8 cellular contexts compared by ENCODE assay signal in genomic region chr4:16001484-16001858, GRCh38. TPM values are rescaled to one million over a fixed set of nuclear protein-coding genes. Genes with fewer than 3 reads are reported as not detected.
DNase-seq lines count a peak whose midpoint lies in the region; ATAC-seq, FAIRE-seq and TF ChIP-seq lines count a peak whose summit lies in the region.

No MANE protein-coding gene starts in this region.

- no peak overlapping the region for H4K91ac ChIP-seq in H1 (replicated peaks; ENCODE audit: insufficient read length, low read length)

- TF ChIP-seq CTCF in C4-2B (conservative IDR thresholded peaks at IDR 0.05) (peak; percentile 82), H1 (IDR thresholded peaks at IDR 0.05; ENCODE audit: control extremely low read depth in 1 of 3, insufficient read depth in 1 of 3, low read depth in 1 of 3, low read length in 3 of 3) (peak; percentile 78 to 98 (median 82))

- intact Hi-C loops in activated CD4-positive, alpha-beta T cell treated with anti-CD3 and anti-CD28 coated beads, Interleukin-2, amount 10 ng/mL, durations not matched to agents 24 days and 14 days (cut with micrococcal nuclease): loop anchor here (1.0 to 5.0 kb wide), 5 partner anchors 38 to 769 kb away; partner anchors contain the start of gene FGFBP2

- no peak overlapping the region for H3K56ac ChIP-seq in H1 (replicated peaks; ENCODE audit: insufficient read length, low read depth, low read length)
- H3K56ac ChIP-seq in mesendoderm (ENCODE audit: low read length): no peak overlapping the region

- TF ChIP-seq RAD21 in H1 (IDR thresholded peaks at IDR 0.05 in 1 of 2, conservative IDR thresholded peaks at IDR 0.05 in 1 of 2; ENCODE audit: low read depth in 2 of 2, low read length in 2 of 2): peak; percentile 84 to 89

- H3K4me2 ChIP-seq in H1 (ENCODE audit: insufficient read depth in 1 of 2, low read depth in 2 of 2, low read length in 2 of 2) (no peak overlapping the region), mesendoderm (ENCODE audit: low read length) (no peak overlapping the region)

- CTCF ChIA-PET in H1 (lab: Charles Lee; ENCODE audit: partially characterized antibody): interaction anchor here (0.7 to 2.4 kb wide), 25 partner anchors 9 to 522 kb away, joined by 3 to 16 read pairs (median 3); no protein-coding TSS in a partner anchor

- no peak overlapping the region for H3K4me3 ChIP-seq in H1 (ENCODE audit: extremely low read depth in 1 of 4, insufficient read depth in 2 of 4, low read depth in 3 of 4, low read length in 4 of 4)
- H3K4me3 ChIP-seq in mesendoderm (ENCODE audit: low read length): no peak overlapping the region

- no peaks in the 10 kb centered on the region; a peak in 1 of 7 replicates for H3K4me1 ChIP-seq in H1 (replicated peaks in 1 of 4; ENCODE audit: control insufficient read depth in 3 of 4, insufficient read depth in 4 of 4, low read length in 3 of 4)
- H3K4me1 ChIP-seq in mesendoderm (ENCODE audit: control insufficient read depth, low read depth, low read length): no peaks in the 10 kb centered on the region

- DNase-seq in NCI-H2227 treated with DMSO at 0.1 percent for 48 hours (lab: John Stamatoyannopoulos, UW) (peak; percentile 53), H1 (ENCODE audit: low read depth in 1 of 2, low spot score in 2 of 2) (peak; percentile 61 to 63), mesendoderm (peak; percentile 93)
- peak; percentile 82 for DNase-seq in activated CD4-positive, alpha-beta T cell treated with anti-CD3 and anti-CD28 coated beads, Interleukin-2, amount 10 ng/mL, durations not matched to agents 24 days and 14 days
- DNase-seq in stimulated activated CD8-positive, alpha-beta memory T cell treated with anti-CD3 and anti-CD28 coated beads, Interleukin-7, amount 100 ng/mL, for 24 hours (ENCODE audit: low read depth): peak; percentile 6

- TF ChIP-seq EP300 in H1 (IDR thresholded peaks at IDR 0.05; ENCODE audit: borderline replicate concordance in 1 of 2, low read depth in 2 of 2, low read length in 2 of 2): no peak

- H3K23ac ChIP-seq in H1 (ENCODE audit: insufficient read length) (no peak overlapping the region), mesendoderm (ENCODE audit: low read length) (no peak overlapping the region)

- TF ChIP-seq POLR2A in H1 (IDR thresholded peaks at IDR 0.05; ENCODE audit: control extremely low read depth in 1 of 2, low read depth in 2 of 2, low read length in 2 of 2): 0 out of 3 replicates have a peak, but pooled peaks of 1 of the 2 experiments have one; percentile 26

- H2AFZ ChIP-seq in H1 (ENCODE audit: low read length): no peak overlapping the region

- H3K27me3 Mint-ChIP-seq in activated CD4-positive, alpha-beta T cell treated with anti-CD3 and anti-CD28 coated beads, Interleukin-2, amount 10 ng/mL, durations not matched to agents 24 days and 14 days: peaks cover 13% of the 10 kb centered on the region

- H4K8ac ChIP-seq in H1 (ENCODE audit: extremely low read depth, insufficient read depth, low read length) (no peak overlapping the region), mesendoderm (ENCODE audit: low read depth, low read length) (no peak overlapping the region)

- peak; percentile 97 for ATAC-seq in GM18870 (IDR thresholded peaks at IDR 0.05; ENCODE audit: unreplicated experiment)
- peak; percentile 88 for ATAC-seq in HG03095 (IDR thresholded peaks at IDR 0.05; ENCODE audit: unreplicated experiment)

- H3K27me3 ChIP-seq in H1 (replicated peaks in 1 of 4; ENCODE audit: control insufficient read depth in 3 of 4, extremely low read depth in 1 of 4, insufficient read depth in 3 of 4, low read length in 3 of 4): no peaks in the 10 kb centered on the region
- H3K27me3 ChIP-seq in mesendoderm (ENCODE audit: insufficient read depth, low read length, poor library complexity): no peaks in the 10 kb centered on the region

- no peaks in the 10 kb centered on the region for H3K4me1 Mint-ChIP-seq in activated CD4-positive, alpha-beta T cell treated with anti-CD3 and anti-CD28 coated beads, Interleukin-2, amount 10 ng/mL, durations not matched to agents 24 days and 14 days

- H3K9ac ChIP-seq in H1 (replicated peaks in 1 of 4; ENCODE audit: extremely low read depth in 1 of 4, low read depth in 3 of 4, low read length in 3 of 4): no peak overlapping the region
- H3K9ac ChIP-seq in mesendoderm (ENCODE audit: low read length): no peak overlapping the region

- no peak overlapping the region for H2BK12ac ChIP-seq in H1 (ENCODE audit: low read depth, low read length)

- H4K5ac ChIP-seq in H1 (ENCODE audit: insufficient read length, low read depth, low read length) (no peak overlapping the region), mesendoderm (ENCODE audit: low read length) (no peak overlapping the region)

- no peak overlapping the region for H2BK15ac ChIP-seq in H1 (ENCODE audit: low read length)
- H2BK15ac ChIP-seq in mesendoderm (replicated peaks; ENCODE audit: low read depth): no peak overlapping the region

- FAIRE-seq in H1 (lab: Jason Lieb, UNC): peak; percentile 94

- H2BK120ac ChIP-seq in H1 (replicated peaks; ENCODE audit: low read depth, low read length): no peak overlapping the region
- H2BK120ac ChIP-seq in mesendoderm (ENCODE audit: low read depth, low read length): no peak overlapping the region

- no peaks in the 10 kb centered on the region for H3K9me3 Mint-ChIP-seq in activated CD4-positive, alpha-beta T cell treated with anti-CD3 and anti-CD28 coated beads, Interleukin-2, amount 10 ng/mL, durations not matched to agents 24 days and 14 days

- H3K27ac Mint-ChIP-seq in activated CD4-positive, alpha-beta T cell treated with anti-CD3 and anti-CD28 coated beads, Interleukin-2, amount 10 ng/mL, durations not matched to agents 24 days and 14 days: no peak overlapping the region

- no peaks in the 10 kb centered on the region for H3K23me2 ChIP-seq in H1 (ENCODE audit: low read depth, low read length)

- H3K14ac ChIP-seq in H1 (ENCODE audit: insufficient read length): no peak overlapping the region

- H3K4ac ChIP-seq in H1 (replicated peaks; ENCODE audit: insufficient read length, low read depth, low read length) (no peak overlapping the region), mesendoderm (ENCODE audit: low read depth, low read length) (no peak overlapping the region)

- 36% methylated on average over 4 of the region's 4 CpGs; no CpG with 5 or more reads in 1 of the 2 experiments for WGBS in H1 (ENCODE audit: extremely low coverage in 1 of 2, insufficient coverage in 1 of 2, insufficient read length in 1 of 2, insufficient replicate concordance in 2 of 2, low coverage in 1 of 2, low lambda C conversion rate in 2 of 2, missing lambda C conversion rate in 1 of 2), 2 experiments
- no CpG with 5 or more reads among the region's 4 CpGs for WGBS in mesendoderm (ENCODE audit: extremely low coverage, insufficient coverage, low lambda C conversion rate)

- H3K36me3 ChIP-seq in H1 (ENCODE audit: control insufficient read depth in 2 of 4, insufficient read depth in 4 of 4, low read length in 3 of 4) (peaks cover 7 to 26% (median 11%) of the 10 kb centered on the region in 4 experiments), mesendoderm (ENCODE audit: control insufficient read depth, insufficient read depth, low read length) (peaks cover 2% of the 10 kb centered on the region)

- no peaks in the 10 kb centered on the region for H3K9me3 ChIP-seq in H1 (ENCODE audit: insufficient read depth in 2 of 2, low read depth in 1 of 2, low read length in 1 of 2)

- H3K36me3 Mint-ChIP-seq in activated CD4-positive, alpha-beta T cell treated with anti-CD3 and anti-CD28 coated beads, Interleukin-2, amount 10 ng/mL, durations not matched to agents 24 days and 14 days (ENCODE audit: low read depth): no peaks in the 10 kb centered on the region

- POLR2A ChIA-PET in H1 (lab: Charles Lee; ENCODE audit: partially characterized antibody): interaction anchor here (1.0 kb wide), 1 partner anchor 195 kb away, joined by 3 read pairs; no protein-coding TSS in a partner anchor

- H2BK20ac ChIP-seq in H1 (ENCODE audit: low read length): no peak overlapping the region

- H3K18ac ChIP-seq in H1 (ENCODE audit: extremely low read depth, low read length) (no peak overlapping the region), mesendoderm (ENCODE audit: low read length) (no peak overlapping the region)

- no peaks in the 10 kb centered on the region for H3K79me2 ChIP-seq in H1 (ENCODE audit: control insufficient read depth in 1 of 2, insufficient read depth in 2 of 2, low read length in 2 of 2)
- no peaks in the 10 kb centered on the region for H3K79me2 ChIP-seq in mesendoderm (ENCODE audit: control insufficient read depth, insufficient read depth, low read length)

- H2BK5ac ChIP-seq in H1 (ENCODE audit: low read depth, low read length) (no peak overlapping the region), mesendoderm (ENCODE audit: low read length) (no peak overlapping the region)

- no peak overlapping the region for H3K27ac ChIP-seq in C4-2B
- H3K27ac ChIP-seq in H1 (ENCODE audit: low read depth, low read length): no peak overlapping the region
- no peak overlapping the region for H3K27ac ChIP-seq in mesendoderm (ENCODE audit: low read depth, low read length)

- H3K4me3 Mint-ChIP-seq in activated CD4-positive, alpha-beta T cell treated with anti-CD3 and anti-CD28 coated beads, Interleukin-2, amount 10 ng/mL, durations not matched to agents 24 days and 14 days: no peak overlapping the region

- no peaks in the 10 kb centered on the region for H3K79me1 ChIP-seq in H1 (ENCODE audit: low read depth, low read length)
- no peaks in the 10 kb centered on the region for H3K79me1 ChIP-seq in mesendoderm (ENCODE audit: low read length)

- no peak overlapping the region for H2AK5ac ChIP-seq in H1 (ENCODE audit: low read depth, low read length)
- H2AK5ac ChIP-seq in mesendoderm (ENCODE audit: low read length): no peak overlapping the region

- H4K20me1 ChIP-seq in H1 (replicated peaks in 1 of 2; ENCODE audit: control insufficient read depth in 1 of 2, insufficient read depth in 2 of 2, low read length in 2 of 2): no peaks in the 10 kb centered on the region

TF ChIP-seq in H1, 55 proteins besides CTCF, POLR2A, EP300 and RAD21 (continues in another document):
- TF ChIP-seq POLR2AphosphoS5 (IDR thresholded peaks at IDR 0.05; ENCODE audit: low read depth, low read length): peak; percentile 75
- no peak for TF ChIP-seq SUZ12 (IDR thresholded peaks at IDR 0.05; ENCODE audit: low read length)
- TF ChIP-seq CREB1 (IDR thresholded peaks at IDR 0.05): 0 out of 2 replicates have a peak, but pooled peaks have one; percentile 31

RNA-seq across cellular contexts. Expression of gene FGFBP2, which starts 38.5 kb away (rescaled TPM):
- total RNA-seq in activated CD4-positive, alpha-beta T cell treated with anti-CD3 and anti-CD28 coated beads, Interleukin-2, amount 10 ng/mL, durations not matched to agents 24 days and 14 days: 1.8 and 2.0 TPM in 2 replicates
- not detected in 2 replicates for total RNA-seq in H1 (2021; fragmentation: NEBNext Ultra II Directional; extraction: Animal tissue kit (Norgen Biotek cat#: 25700))
- 0.15 TPM in 1 of 2 replicates, not detected in the other for polyA plus RNA-seq in H1 (2011; rRNA removed)
- polyA plus RNA-seq in H1 (2011; cell fraction: cytosol; rRNA removed): 0.16 TPM
- 0.19 TPM for polyA plus RNA-seq in H1 (2011; cell fraction: nucleus; rRNA removed)
- not detected in 4 replicates for polyA plus RNA-seq in H1 (2012, experiment 1 of 2)
- polyA plus RNA-seq in H1 (2012, experiment 2 of 2): not detected
- 0.43 TPM for polyA plus RNA-seq in H1 (2013, experiment 1 of 2)
- 0.50 TPM for polyA plus RNA-seq in H1 (2013, experiment 2 of 2)
- 0.24 TPM in 1 of 2 replicates, not detected in the other for polyA minus RNA-seq in H1 (2011; rRNA and poly(A)+ RNA removed)
- not detected for polyA minus RNA-seq in H1 (2011; cell fraction: cytosol; rRNA and poly(A)+ RNA removed)
- not detected for polyA minus RNA-seq in H1 (2011; cell fraction: nucleus; rRNA and poly(A)+ RNA removed)
- polyA plus RNA-seq in mesendoderm (2013, experiment 1 of 2): 0.34 TPM
- 0.39 TPM for polyA plus RNA-seq in mesendoderm (2013, experiment 2 of 2)

Comparison
In these comparisons a context has a peak if more than half of its experiments do, and no peak if none do; other contexts are left out.
1. DNase-seq: peak in every context shown above with its lines; median percentile 93 in mesendoderm; 82 in activated CD4-positive, alpha-beta T cell treated with anti-CD3 and anti-CD28 coated beads, Interleukin-2, amount 10 ng/mL, durations not matched to agents 24 days and 14 days; 62 in H1; 53 in NCI-H2227 treated with DMSO at 0.1 percent for 48 hours; 6 in stimulated activated CD8-positive, alpha-beta memory T cell treated with anti-CD3 and anti-CD28 coated beads, Interleukin-7, amount 100 ng/mL, for 24 hours.